20 cellular contexts compared by ENCODE assay signal in genomic region chr10:119231654-119232053, GRCh38.
"Had no signal": no experiment of that assay in that cellular context is flagged by ENCODE, and none has a peak within 500 bp of the region (broad histone marks: within the 10 kb centered on the region; RNA-seq: fewer than 3 reads in every experiment).

No MANE protein-coding gene starts in this region.

- H3K4me1 ChIP-seq: pancreas, psoas muscle had no signal

- H3K4me2 ChIP-seq: hepatocyte had no signal

- H3K36me3 ChIP-seq: esophagus muscularis mucosa, pancreas, tibial artery had no signal

- H3K9me3 Mint-ChIP-seq: activated B cell treated with CpG ODN at 0.5 μM for 24 hours, immature natural killer cell had no signal

- ATAC-seq: left lobe of liver, pancreas, psoas muscle, T-cell had no signal

- H3K27ac ChIP-seq: esophagus muscularis mucosa, hepatocyte, pancreas, psoas muscle, tibial artery had no signal

- H3K27me3 Mint-ChIP-seq: activated B cell treated with CpG ODN at 0.5 μM for 24 hours; activated CD4-positive, alpha-beta memory T cell treated with anti-CD3 and anti-CD28 coated beads for 36 hours; stimulated activated naive CD8-positive, alpha-beta T cell treated with anti-CD3 and anti-CD28 coated beads, Interleukin-15, Interleukin-2, amounts not matched to agents 100 ng/mL and 50 ng/mL, for 24 hours; T-cell had no signal

- H3K4me3 Mint-ChIP-seq: activated B cell treated with CpG ODN at 0.5 μM for 24 hours; activated CD4-positive, alpha-beta memory T cell treated with anti-CD3 and anti-CD28 coated beads for 36 hours; mesothelial cell of epicardium; nephron progenitor cell; stimulated activated naive CD8-positive, alpha-beta T cell treated with anti-CD3 and anti-CD28 coated beads, Interleukin-15, Interleukin-2, amounts not matched to agents 100 ng/mL and 50 ng/mL, for 24 hours; T-cell had no signal

- H3K9me3 ChIP-seq: esophagus muscularis mucosa, pancreas, psoas muscle, tibial artery had no signal

- H3K4me3 ChIP-seq: esophagus muscularis mucosa, hepatocyte, lung, pancreas, psoas muscle, tibial artery had no signal

- H2AFZ ChIP-seq: hepatocyte had no signal

- H3K27ac Mint-ChIP-seq: activated B cell treated with CpG ODN at 0.5 μM for 24 hours; activated CD4-positive, alpha-beta memory T cell treated with anti-CD3 and anti-CD28 coated beads for 36 hours; mesothelial cell of epicardium; nephron progenitor cell; stimulated activated naive CD8-positive, alpha-beta T cell treated with anti-CD3 and anti-CD28 coated beads, Interleukin-15, Interleukin-2, amounts not matched to agents 100 ng/mL and 50 ng/mL, for 24 hours; T-cell had no signal

- DNase-seq: activated B cell treated with CpG ODN at 0.5 μM for 24 hours; activated gamma-delta T cell; central memory CD4-positive, alpha-beta T cell; effector memory CD4-positive, alpha-beta T cell; glutamatergic neuron; immature natural killer cell; nephron progenitor cell; pancreas; psoas muscle; right cardiac atrium; substantia nigra; T-cell; tibial artery had no signal

- H3K27me3 ChIP-seq: esophagus muscularis mucosa, hepatocyte, pancreas, tibial artery had no signal
